In the genomic region with DNA sequence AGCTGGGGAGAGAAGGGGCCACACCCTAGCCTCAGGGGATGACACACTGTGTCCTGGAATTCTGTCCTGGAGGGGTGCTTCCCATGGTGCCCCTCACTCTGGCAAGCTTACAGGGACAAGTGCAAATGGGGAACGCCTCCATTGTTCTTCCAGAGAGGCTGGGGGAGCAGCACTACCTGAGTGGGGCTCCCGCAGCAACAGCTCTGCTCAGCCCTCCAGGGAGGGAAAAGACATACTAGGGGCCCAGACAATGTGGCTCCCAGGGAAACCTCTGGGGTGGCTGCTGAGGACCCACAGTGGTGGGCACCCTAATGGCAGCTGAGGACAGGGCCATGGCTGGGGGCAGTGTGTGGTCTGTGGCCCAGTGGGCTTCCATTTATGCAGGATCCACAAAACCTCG, we compare ENCODE assay signal across 20 cellular contexts.
DNase-seq lines count a peak whose midpoint lies in the region; ATAC-seq, FAIRE-seq and TF ChIP-seq lines count a peak whose summit lies in the region.
"Had no signal": no experiment of that assay in that cellular context is flagged by ENCODE, and none has a peak within 500 bp of the region (broad histone marks: within the 10 kb centered on the region; RNA-seq: fewer than 3 reads in every experiment).

No MANE protein-coding gene starts in this region.

- no peaks in the 10 kb centered on the region for H3K23me2 ChIP-seq in H1 (ENCODE audit: low read depth, low read length)

- no peak overlapping the region for H3K4me2 ChIP-seq in H1 (ENCODE audit: insufficient read depth in 1 of 2, low read depth in 2 of 2, low read length in 2 of 2)
- H3K4me2 ChIP-seq: GM23338 had no signal

- H3K27me3 ChIP-seq in right atrium auricular region (no peaks in the 10 kb centered on the region), H1 (replicated peaks in 1 of 4; ENCODE audit: control insufficient read depth in 3 of 4, extremely low read depth in 1 of 4, insufficient read depth in 3 of 4, low read length in 3 of 4) (no peaks in the 10 kb centered on the region), BE2C (no peaks in the 10 kb centered on the region), sigmoid colon (no peaks in the 10 kb centered on the region)

- H3K4me3 ChIP-seq in right atrium auricular region = no peak overlapping the region
- H3K4me3 ChIP-seq in H1 (ENCODE audit: extremely low read depth in 1 of 4, insufficient read depth in 2 of 4, low read depth in 3 of 4, low read length in 4 of 4) = no peak overlapping the region
- H3K4me3 ChIP-seq in BE2C (ENCODE audit: low read depth, low read length) = no peak overlapping the region
- H3K4me3 ChIP-seq in sigmoid colon = no peak overlapping the region
- H3K4me3 ChIP-seq: GM23338, HAP-1 had no signal

- CTCF ChIA-PET in H1 (lab: Charles Lee; ENCODE audit: partially characterized antibody) = interaction anchor here (0.8 to 9.1 kb wide), 16 partner anchors 8 to 137 kb away, joined by 3 to 96 read pairs (median 8); no protein-coding TSS in a partner anchor

- H3K79me1 ChIP-seq in H1 (ENCODE audit: low read depth, low read length) = no peaks in the 10 kb centered on the region

- H4K8ac ChIP-seq in H1 (ENCODE audit: extremely low read depth, insufficient read depth, low read length) = no peak overlapping the region

- POLR2A ChIA-PET in H1 (lab: Charles Lee; ENCODE audit: partially characterized antibody) = no interaction called here

- no peak overlapping the region for H3K4ac ChIP-seq in H1 (replicated peaks; ENCODE audit: insufficient read length, low read depth, low read length)

- H3K4me1 ChIP-seq in right atrium auricular region (peaks cover 0 to 20% of the 10 kb centered on the region in 2 donors), H1 (replicated peaks in 1 of 4; ENCODE audit: control insufficient read depth in 3 of 4, insufficient read depth in 4 of 4, low read length in 3 of 4) (no peaks in the 10 kb centered on the region; a peak in 1 of 7 replicates), BE2C (no peaks in the 10 kb centered on the region), sigmoid colon (peaks cover 0 to 9% (median 5%) of the 10 kb centered on the region in 4 donors)
- H3K4me1 ChIP-seq: HAP-1 had no signal

- FAIRE-seq in H1 (lab: Jason Lieb, UNC) = no peak
- FAIRE-seq: A204.1, G401.6, GM12892, GM19239, H54 had no signal

- peaks cover 52% of the 10 kb centered on the region for H3K36me3 ChIP-seq in right atrium auricular region
- no peaks in the 10 kb centered on the region for H3K36me3 ChIP-seq in H1 (ENCODE audit: control insufficient read depth in 2 of 4, insufficient read depth in 4 of 4, low read length in 3 of 4)
- no peaks in the 10 kb centered on the region for H3K36me3 ChIP-seq in BE2C
- no peaks in the 10 kb centered on the region for H3K36me3 ChIP-seq in sigmoid colon
- H3K36me3 ChIP-seq: HAP-1 had no signal

- TF ChIP-seq CTCF in right atrium auricular region (IDR thresholded peaks at IDR 0.05) = no peak
- TF ChIP-seq CTCF in H1 (IDR thresholded peaks at IDR 0.05; ENCODE audit: control extremely low read depth in 1 of 3, insufficient read depth in 1 of 3, low read depth in 1 of 3, low read length in 3 of 3) = no peak
- no peak for TF ChIP-seq CTCF in BE2C (IDR thresholded peaks at IDR 0.05; ENCODE audit: low read depth, low read length)
- no peak for TF ChIP-seq CTCF in sigmoid colon (IDR thresholded peaks at IDR 0.05)

- intact Hi-C loops in Right ventricle myocardium superior (cut with DNase I) (no loop called here), sigmoid colon (cut with DNase I) (no loop called here)

- H3K27ac ChIP-seq in right atrium auricular region (no peak overlapping the region), H1 (ENCODE audit: low read depth, low read length) (no peak overlapping the region), sigmoid colon (no peak overlapping the region)
- H3K27ac ChIP-seq: 22Rv1 had no signal

- no peak overlapping the region for H3K56ac ChIP-seq in H1 (replicated peaks; ENCODE audit: insufficient read length, low read depth, low read length)

- no peak overlapping the region for H4K5ac ChIP-seq in H1 (ENCODE audit: insufficient read length, low read depth, low read length)

- H3K9me3 ChIP-seq in right atrium auricular region = no peaks in the 10 kb centered on the region
- H3K9me3 ChIP-seq in H1 (ENCODE audit: insufficient read depth in 2 of 2, low read depth in 1 of 2, low read length in 1 of 2) = peaks cover 15 to 26% of the 10 kb centered on the region in 2 experiments
- H3K9me3 ChIP-seq in BE2C = no peaks in the 10 kb centered on the region; the same call in none of the 2 replicates
- no peaks in the 10 kb centered on the region for H3K9me3 ChIP-seq in sigmoid colon

- 0 out of 2 replicates have a peak overlapping the region, but pooled peaks have one; percentile 3 for H2AK5ac ChIP-seq in H1 (ENCODE audit: low read depth, low read length)

- no peak overlapping the region for H2BK15ac ChIP-seq in H1 (ENCODE audit: low read length)

- peak; percentile 14 for DNase-seq in DMS 273 (lab: John Stamatoyannopoulos, UW; ENCODE audit: unreplicated experiment)
- DNase-seq in DMS 273 treated with DMSO at 0.1 percent for 48 hours (lab: John Stamatoyannopoulos, UW) = no peak
- DNase-seq in Right ventricle myocardium superior = peak; percentile 13
- no peak for DNase-seq in right atrium auricular region (ENCODE audit: low spot score)
- no peak for DNase-seq in H1 (ENCODE audit: low read depth in 1 of 2, low spot score in 2 of 2)
- no peak for DNase-seq in BE2C
- no peak for DNase-seq in AML-193 (lab: John Stamatoyannopoulos, UW)
- DNase-seq in sigmoid colon = no peak
- DNase-seq: Calu3; CD4-positive, alpha-beta memory T cell; COR-L47; DND-41 had no signal

- H2BK120ac ChIP-seq in H1 (replicated peaks; ENCODE audit: low read depth, low read length) = no peak overlapping the region

- no peak overlapping the region for H2BK12ac ChIP-seq in H1 (ENCODE audit: low read depth, low read length)

- H2BK5ac ChIP-seq in H1 (ENCODE audit: low read depth, low read length) = no peak overlapping the region

- no peak overlapping the region for H2AFZ ChIP-seq in H1 (ENCODE audit: low read length)
- H2AFZ ChIP-seq: GM23338 had no signal

- no peaks in the 10 kb centered on the region for H3K79me2 ChIP-seq in H1 (ENCODE audit: control insufficient read depth in 1 of 2, insufficient read depth in 2 of 2, low read length in 2 of 2)

- no peak for TF ChIP-seq EP300 in H1 (IDR thresholded peaks at IDR 0.05; ENCODE audit: borderline replicate concordance in 1 of 2, low read depth in 2 of 2, low read length in 2 of 2)
- TF ChIP-seq EP300 in sigmoid colon (IDR thresholded peaks at IDR 0.05) = no peak

- TF ChIP-seq RAD21 in H1 (IDR thresholded peaks at IDR 0.05 in 1 of 2, conservative IDR thresholded peaks at IDR 0.05 in 1 of 2; ENCODE audit: low read depth in 2 of 2, low read length in 2 of 2) = no peak

- TF ChIP-seq POLR2A in H1 (IDR thresholded peaks at IDR 0.05; ENCODE audit: control extremely low read depth in 1 of 2, low read depth in 2 of 2, low read length in 2 of 2) (no peak), sigmoid colon (IDR thresholded peaks at IDR 0.05) (no peak)

- no peak overlapping the region for H3K23ac ChIP-seq in H1 (ENCODE audit: insufficient read length)

- H4K91ac ChIP-seq in H1 (replicated peaks; ENCODE audit: insufficient read length, low read length) = no peak overlapping the region

- no peak overlapping the region for H3K9ac ChIP-seq in H1 (replicated peaks in 1 of 4; ENCODE audit: extremely low read depth in 1 of 4, low read depth in 3 of 4, low read length in 3 of 4)

- 94% methylated on average over 3 of the region's 3 CpGs; no CpG with 5 or more reads in 1 of the 2 experiments for WGBS in H1 (ENCODE audit: extremely low coverage in 1 of 2, insufficient coverage in 1 of 2, insufficient read length in 1 of 2, insufficient replicate concordance in 2 of 2, low coverage in 1 of 2, low lambda C conversion rate in 2 of 2, missing lambda C conversion rate in 1 of 2), 2 experiments
- 95 to 97% methylated on average over 3 of the region's 3 CpGs for WGBS in sigmoid colon, 2 donors

- no peak overlapping the region for H3K14ac ChIP-seq in H1 (ENCODE audit: insufficient read length)

- no peak overlapping the region for H3K18ac ChIP-seq in H1 (ENCODE audit: extremely low read depth, low read length)

- H2BK20ac ChIP-seq in H1 (ENCODE audit: low read length) = no peak overlapping the region

- H4K20me1 ChIP-seq in H1 (replicated peaks in 1 of 2; ENCODE audit: control insufficient read depth in 1 of 2, insufficient read depth in 2 of 2, low read length in 2 of 2) = no peaks in the 10 kb centered on the region

- no peak for ATAC-seq in Right ventricle myocardium superior (ENCODE audit: poor library complexity)
- ATAC-seq: GM23338 had no signal

TF ChIP-seq in H1, 55 proteins besides CTCF, POLR2A, EP300 and RAD21:
- no peak for TF ChIP-seq PHF8 (conservative IDR thresholded peaks at IDR 0.05; ENCODE audit: low read depth, low read length)

Comparison
In these comparisons a context has a peak if more than half of its experiments do, and no peak if none do; other contexts are left out.
1. DNase-seq: peak in DMS 273 (single experiment) and Right ventricle myocardium superior (single experiment); none in DMS 273 treated with DMSO at 0.1 percent for 48 hours (single experiment), right atrium auricular region (single experiment), H1 (0 of 2), BE2C (single experiment), AML-193 (0 of 2) and sigmoid colon (single experiment).